7 cellular contexts compared by ENCODE assay signal in genomic region chr9:7976167-7976755, GRCh38.
DNase-seq lines count a peak whose midpoint lies in the region; ATAC-seq and FAIRE-seq lines count a peak whose summit lies in the region.

No MANE protein-coding gene starts in this region.

- no peaks in the 10 kb centered on the region for H3K27me3 ChIP-seq in GM23248 (replicated peaks; ENCODE audit: insufficient read depth)

- no peaks in the 10 kb centered on the region for H4K20me1 ChIP-seq in GM23248 (ENCODE audit: insufficient read depth)

- peaks cover 12% of the 10 kb centered on the region for H3K36me3 Mint-ChIP-seq in central memory CD8-positive, alpha-beta T cell (ENCODE audit: insufficient read depth)

- no peaks in the 10 kb centered on the region for H3K9me3 ChIP-seq in GM23248 (ENCODE audit: low read depth)

- DNase-seq in GM19239 (ENCODE audit: insufficient read length, low spot score) (peak; percentile 50), SKM-1 (lab: John Stamatoyannopoulos, UW; ENCODE audit: unreplicated experiment) (peak; percentile 96), iPS-NIHi11 (ENCODE audit: low spot score) (no peak), GM23248 (no peak)
- peak; percentile 17 to 70 for DNase-seq in central memory CD8-positive, alpha-beta T cell (ENCODE audit: low spot score in 2 of 2)
- peak in 4 of 6 experiments; percentile 23 to 85 (median 84) for DNase-seq in stimulated activated naive CD4-positive, alpha-beta T cell (lab: John Stamatoyannopoulos, UW)

- WGBS in GM23248 (ENCODE audit: low coverage in 1 of 2, low lambda C conversion rate in 2 of 2, missing lambda C conversion rate in 2 of 2), 2 experiments, result 12 to 20% methylated on average over 4 of the region's 4 CpGs

- H3K27me3 Mint-ChIP-seq in central memory CD8-positive, alpha-beta T cell, result no peaks in the 10 kb centered on the region

- H2AFZ ChIP-seq in GM23248, result no peak overlapping the region

- FAIRE-seq in GM19239 (lab: Jason Lieb, UNC), result peak; percentile 97

- ATAC-seq in HG03039 (IDR thresholded peaks at IDR 0.05; ENCODE audit: unreplicated experiment), result peak; percentile 98
- ATAC-seq in central memory CD8-positive, alpha-beta T cell (replicated peaks; ENCODE audit: extremely low read depth, poor library complexity, severe bottlenecking), result peak; percentile 98

- peak overlapping the region; percentile 77 for H3K27ac Mint-ChIP-seq in central memory CD8-positive, alpha-beta T cell (ENCODE audit: low read depth)

- no peaks in the 10 kb centered on the region for H3K79me2 ChIP-seq in GM23248 (ENCODE audit: insufficient read depth)

- H3K4me1 ChIP-seq in GM23248 (ENCODE audit: insufficient read depth), result no peaks in the 10 kb centered on the region

- no peak overlapping the region for H3K27ac ChIP-seq in GM23248

- no peaks in the 10 kb centered on the region for H3K9me3 Mint-ChIP-seq in central memory CD8-positive, alpha-beta T cell

- H3K4me3 Mint-ChIP-seq in central memory CD8-positive, alpha-beta T cell, result peak overlapping the region; percentile 31

- H3K36me3 ChIP-seq in GM23248 (ENCODE audit: low read depth), result no peaks in the 10 kb centered on the region

- no peaks in the 10 kb centered on the region for H3K9me2 ChIP-seq in GM23248 (ENCODE audit: insufficient read depth)

- no peaks in the 10 kb centered on the region for H3F3A ChIP-seq in GM23248 (ENCODE audit: insufficient read depth)

- H3K4me2 ChIP-seq in GM23248 (ENCODE audit: unreplicated experiment), result no peak overlapping the region

- no peak overlapping the region for H3K4me3 ChIP-seq in GM23248

- H3K9ac ChIP-seq in GM23248, result no peak overlapping the region

- in situ Hi-C loops in GM23248 (cut with MboI), result no loop called here

- peaks cover 51% of the 10 kb centered on the region for H3K4me1 Mint-ChIP-seq in central memory CD8-positive, alpha-beta T cell

Comparison
In these comparisons a context has a peak if more than half of its experiments do, and no peak if none do; other contexts are left out.
1. DNase-seq: peak in GM19239 (single experiment), SKM-1 (single experiment), central memory CD8-positive, alpha-beta T cell (2 of 2) and stimulated activated naive CD4-positive, alpha-beta T cell (4 of 6); none in iPS-NIHi11 (single experiment) and GM23248 (single experiment).